Comparison of ENCODE assay signal across 1 cellular context in genomic region chr11:68549789-68550484, GRCh38.
TF ChIP-seq lines count a peak whose summit lies in the region.

No MANE protein-coding gene starts in this region.

TF ChIP-seq in GM23338, 12 proteins besides CTCF, POLR2A, EP300 and RAD21 (continued from another document):
- no peak for TF ChIP-seq ZNF462 (CRISPR knock-in tag; IDR thresholded peaks at IDR 0.05)
- no peak for TF ChIP-seq EZH2phosphoT487 (IDR thresholded peaks at IDR 0.05; ENCODE audit: unreplicated experiment)
